Comparison of ENCODE assay signal across 21 cellular contexts in genomic region chr13:93625536-93625935, GRCh38.
"Had no signal": no experiment of that assay in that cellular context is flagged by ENCODE, and none has a peak within 500 bp of the region (broad histone marks: within the 10 kb centered on the region; RNA-seq: fewer than 3 reads in every experiment).

No MANE protein-coding gene starts in this region.

- H3K27me3 Mint-ChIP-seq: naive B cell, type B pancreatic cell had no signal

- H3K27ac Mint-ChIP-seq: activated naive CD4-positive, alpha-beta T cell treated with anti-CD3 and anti-CD28 coated beads, Interleukin-2, amount 50 U/mL, for 72 hours; endodermal cell; immature natural killer cell; naive B cell; neural progenitor cell; type B pancreatic cell had no signal

- H3K36me3 Mint-ChIP-seq: activated naive CD4-positive, alpha-beta T cell treated with anti-CD3 and anti-CD28 coated beads, Interleukin-2, amount 50 U/mL, for 72 hours; immature natural killer cell; naive B cell; neural progenitor cell; type B pancreatic cell had no signal

- ATAC-seq: activated naive CD4-positive, alpha-beta T cell treated with anti-CD3 and anti-CD28 coated beads, Interleukin-2, amount 50 U/mL, for 72 hours; left lobe of liver; lower lobe of right lung had no signal

- H3K36me3 ChIP-seq: adrenal gland, ascending aorta, esophagus squamous epithelium, lower lobe of right lung, neural progenitor cell, spleen, thoracic aorta, vagina had no signal

- H3K9me3 Mint-ChIP-seq: activated naive CD4-positive, alpha-beta T cell treated with anti-CD3 and anti-CD28 coated beads, Interleukin-2, amount 50 U/mL, for 72 hours; neural progenitor cell; type B pancreatic cell had no signal

- H3K27me3 ChIP-seq: adrenal gland, ascending aorta, esophagus squamous epithelium, hepatocyte, neural progenitor cell, spleen, vagina had no signal

- H3K27ac ChIP-seq: adrenal gland, ascending aorta, coronary artery, esophagus squamous epithelium, hepatocyte, lower lobe of right lung, neural progenitor cell, spleen, thoracic aorta, vagina had no signal

- H3K4me3 ChIP-seq: adrenal gland, ascending aorta, coronary artery, esophagus squamous epithelium, hepatocyte, lower lobe of right lung, neural progenitor cell, spleen, thoracic aorta, vagina had no signal

- DNase-seq: activated gamma-delta T cell treated with Interleukin-2 at 50 U/mL for 16 hours; activated T-cell treated with anti-CD3 and anti-CD28 coated beads, Interleukin-2, amount 50 U/mL, for 1 hour; adrenal gland; endodermal cell; esophagus squamous epithelium; glutamatergic neuron; immature natural killer cell; lower lobe of right lung; naive B cell; spleen; stimulated activated CD4-positive, alpha-beta T cell treated with anti-CD3 and anti-CD28 coated beads, Interleukin-4, amount 100 ng/mL, for 1 hour; stimulated activated naive CD4-positive, alpha-beta T cell treated with Interleukin-2 at 50 U/mL for 16 hours had no signal

- H3K4me1 ChIP-seq: adrenal gland, esophagus squamous epithelium, lower lobe of right lung, neural progenitor cell, spleen, vagina had no signal

- H3K4me2 ChIP-seq: hepatocyte, neural progenitor cell had no signal

- H3K4me1 Mint-ChIP-seq: immature natural killer cell, naive B cell, neural progenitor cell had no signal

- H2AFZ ChIP-seq: hepatocyte, neural progenitor cell had no signal

- H3K4me3 Mint-ChIP-seq: endodermal cell, immature natural killer cell, naive B cell, neural progenitor cell, type B pancreatic cell had no signal

- H3K9ac ChIP-seq: neural progenitor cell had no signal

- H3K9me3 ChIP-seq: adrenal gland, ascending aorta, esophagus squamous epithelium, lower lobe of right lung, thoracic aorta, vagina had no signal
